Comparison of ENCODE assay signal across 19 cellular contexts in genomic region chr6:3267162-3267561, GRCh38. TPM values are rescaled to one million over a fixed set of nuclear protein-coding genes. Genes with fewer than 3 reads are reported as not detected.
"Had no signal": no experiment of that assay in that cellular context is flagged by ENCODE, and none has a peak within 500 bp of the region (broad histone marks: within the 10 kb centered on the region; RNA-seq: fewer than 3 reads in every experiment).

No MANE protein-coding gene starts in this region.

- H3K9me3 ChIP-seq: neutrophil, suprapubic skin, upper lobe of left lung had no signal

- H3K27me3 ChIP-seq: neutrophil, suprapubic skin, upper lobe of left lung had no signal

- H3K27ac Mint-ChIP-seq: stimulated activated naive CD8-positive, alpha-beta T cell treated with anti-CD3 and anti-CD28 coated beads, Interleukin-15, Interleukin-2, amounts not matched to agents 100 ng/mL and 50 ng/mL, for 24 hours had no signal

- H3K4me3 Mint-ChIP-seq: effector memory CD8-positive, alpha-beta T cell; naive thymus-derived CD8-positive, alpha-beta T cell; stimulated activated naive CD8-positive, alpha-beta T cell treated with anti-CD3 and anti-CD28 coated beads, Interleukin-15, Interleukin-2, amounts not matched to agents 100 ng/mL and 50 ng/mL, for 24 hours had no signal

- H3K27me3 Mint-ChIP-seq: effector memory CD8-positive, alpha-beta T cell; naive thymus-derived CD8-positive, alpha-beta T cell; stimulated activated naive CD8-positive, alpha-beta T cell treated with anti-CD3 and anti-CD28 coated beads, Interleukin-15, Interleukin-2, amounts not matched to agents 100 ng/mL and 50 ng/mL, for 24 hours had no signal

- H3K27ac ChIP-seq: epithelial cell of prostate, neutrophil, suprapubic skin, upper lobe of left lung had no signal

- ATAC-seq: activated CD4-positive, CD25-positive, alpha-beta regulatory T cell treated with anti-CD3 and anti-CD28 coated beads, Interleukin-2, amount 50 U/mL, for 24 hours; effector memory CD8-positive, alpha-beta T cell; naive thymus-derived CD8-positive, alpha-beta T cell; right cardiac atrium had no signal

- H3K4me3 ChIP-seq: suprapubic skin, upper lobe of left lung had no signal

- DNase-seq: activated CD4-positive, alpha-beta T cell treated with anti-CD3 and anti-CD28 coated beads, Interleukin-2, amount 50 U/mL, for 4 hours; activated naive CD4-positive, alpha-beta T cell treated with Interleukin-2 at 50 U/mL for 16 hours; activated T-cell treated with anti-CD3 and anti-CD28 coated beads for 4 hours; anterior cingulate cortex; cerebellar nuclear complex; dermis blood vessel endothelial cell; effector memory CD8-positive, alpha-beta T cell; head of caudate nucleus; mammary epithelial cell; naive thymus-derived CD8-positive, alpha-beta T cell; small intestine; T-helper 9 cell had no signal

RNA-seq across cellular contexts. Expression of gene TUBB2B, which starts 39.7 kb away (rescaled TPM):
- total RNA-seq: naive thymus-derived CD8-positive, alpha-beta T cell had no signal
